ENCODE assay signal across 21 cellular contexts in genomic region chr5:59648038-59648831, GRCh38.
DNase-seq lines count a peak whose midpoint lies in the region; ATAC-seq and TF ChIP-seq lines count a peak whose summit lies in the region.
"Had no signal": no experiment of that assay in that cellular context is flagged by ENCODE, and none has a peak within 500 bp of the region (broad histone marks: within the 10 kb centered on the region; RNA-seq: fewer than 3 reads in every experiment).

No MANE protein-coding gene starts in this region.

- H3K4me3 ChIP-seq in cardiac muscle cell = no peak overlapping the region
- no peak overlapping the region for H3K4me3 ChIP-seq in right atrium auricular region
- no peak overlapping the region for H3K4me3 ChIP-seq in hepatocyte
- H3K4me3 ChIP-seq: GM23338 had no signal

- peak; percentile 59 for ATAC-seq in sciatic nerve
- ATAC-seq in activated CD8-positive, alpha-beta T cell treated with anti-CD3 and anti-CD28 coated beads for 36 hours = no peak
- no peak for ATAC-seq in HG03108 (IDR thresholded peaks at IDR 0.05; ENCODE audit: unreplicated experiment)
- ATAC-seq: GM23338 had no signal

- no peaks in the 10 kb centered on the region for H3K9me2 ChIP-seq in hepatocyte (replicated peaks; ENCODE audit: insufficient read depth)
- H3K9me2 ChIP-seq: SK-N-SH had no signal

- no peaks in the 10 kb centered on the region for H4K20me1 ChIP-seq in hepatocyte (ENCODE audit: insufficient read depth, poor library complexity, severe bottlenecking)

- no peak overlapping the region for H3K4me3 Mint-ChIP-seq in activated CD8-positive, alpha-beta T cell treated with anti-CD3 and anti-CD28 coated beads for 36 hours
- H3K4me3 Mint-ChIP-seq: GM23338 had no signal

- H3K4me2 ChIP-seq in hepatocyte = no peak overlapping the region
- H3K4me2 ChIP-seq: GM23338, SK-N-SH had no signal

- H3K27me3 ChIP-seq in cardiac muscle cell (no peaks in the 10 kb centered on the region), right atrium auricular region (no peaks in the 10 kb centered on the region), hepatocyte (no peaks in the 10 kb centered on the region)

- no peak overlapping the region for H2AFZ ChIP-seq in hepatocyte

- peaks cover 3% of the 10 kb centered on the region for H3K4me1 Mint-ChIP-seq in activated CD8-positive, alpha-beta T cell treated with anti-CD3 and anti-CD28 coated beads for 36 hours (ENCODE audit: low read depth)

- TF ChIP-seq CTCF in cardiac muscle cell (IDR thresholded peaks at IDR 0.05; ENCODE audit: low read depth, low read length) (no peak), right atrium auricular region (IDR thresholded peaks at IDR 0.05) (no peak), hepatocyte (IDR thresholded peaks at IDR 0.05; ENCODE audit: poor library complexity) (no peak)
- no peak for TF ChIP-seq CTCF in activated CD8-positive, alpha-beta T cell treated with anti-CD3 and anti-CD28 coated beads for 36 hours (IDR thresholded peaks at IDR 0.05)

- WGBS in hepatocyte (ENCODE audit: low lambda C conversion rate, missing lambda C conversion rate) = 86% methylated on average over 1 of the region's 1 CpG

- H3K4me1 ChIP-seq in cardiac muscle cell (ENCODE audit: low read depth) = peaks cover 10% of the 10 kb centered on the region
- H3K4me1 ChIP-seq in right atrium auricular region = peaks cover 0 to 12% of the 10 kb centered on the region in 2 donors
- no peaks in the 10 kb centered on the region for H3K4me1 ChIP-seq in hepatocyte (ENCODE audit: insufficient read depth)

- H3K9me3 Mint-ChIP-seq in activated CD8-positive, alpha-beta T cell treated with anti-CD3 and anti-CD28 coated beads for 36 hours = no peaks in the 10 kb centered on the region
- H3K9me3 Mint-ChIP-seq: GM23338 had no signal

- DNase-seq in cardiac muscle cell (ENCODE audit: low read depth in 1 of 2, low spot score in 1 of 2) = peak in 1 of 2 donors; percentile 57
- no peak for DNase-seq in right atrium auricular region (ENCODE audit: low spot score)
- no peak for DNase-seq in hepatocyte (ENCODE audit: low spot score)
- DNase-seq in sciatic nerve (ENCODE audit: low spot score) = no peak
- no peak for DNase-seq in NCI-H128 (lab: John Stamatoyannopoulos, UW; ENCODE audit: unreplicated experiment)
- no peak for DNase-seq in activated CD8-positive, alpha-beta T cell treated with anti-CD3 and anti-CD28 coated beads for 36 hours
- no peak for DNase-seq in activated T-cell treated with anti-CD3 and anti-CD28 coated beads, Interleukin-2, amount 50 U/mL, for 48 hours
- DNase-seq: COR-L47; GDM1; HCEC 1CT; NCI-H1105 treated with DMSO at 0.1 percent for 48 hours; NCI-H187; NCI-H2107; NCI-H510A; NCI-H748 treated with DMSO at 0.1 percent for 48 hours; NK-92 treated with Interleukin-12 subunit alpha and Interleukin-12 subunit beta, amount 100 ng/mL, for 24 hours; SHP77 treated with DMSO at 0.1 percent for 48 hours; SK-N-SH had no signal

- H3K79me2 ChIP-seq in hepatocyte = no peaks in the 10 kb centered on the region

- H3K9me3 ChIP-seq in cardiac muscle cell (ENCODE audit: low read depth) (no peaks in the 10 kb centered on the region), right atrium auricular region (no peaks in the 10 kb centered on the region), hepatocyte (ENCODE audit: low read depth) (no peaks in the 10 kb centered on the region)
- H3K9me3 ChIP-seq: SK-N-SH had no signal

- peak overlapping the region; percentile 68 for H3K27ac ChIP-seq in cardiac muscle cell
- no peak overlapping the region for H3K27ac ChIP-seq in right atrium auricular region
- peak overlapping the region; percentile 51 for H3K27ac ChIP-seq in hepatocyte
- H3K27ac ChIP-seq: 22Rv1 had no signal

- H3K27me3 Mint-ChIP-seq in activated CD8-positive, alpha-beta T cell treated with anti-CD3 and anti-CD28 coated beads for 36 hours = no peaks in the 10 kb centered on the region

- no peak overlapping the region for H3K27ac Mint-ChIP-seq in activated CD8-positive, alpha-beta T cell treated with anti-CD3 and anti-CD28 coated beads for 36 hours
- H3K27ac Mint-ChIP-seq: GM23338 had no signal

- intact Hi-C loops in sciatic nerve (cut with DNase I) = no loop called here
- intact Hi-C loops in activated CD8-positive, alpha-beta T cell treated with anti-CD3 and anti-CD28 coated beads for 36 hours (cut with micrococcal nuclease) = no loop called here

- no peaks in the 10 kb centered on the region for H3K36me3 Mint-ChIP-seq in activated CD8-positive, alpha-beta T cell treated with anti-CD3 and anti-CD28 coated beads for 36 hours (ENCODE audit: low read depth)

- H3K36me3 ChIP-seq in cardiac muscle cell (no peaks in the 10 kb centered on the region), right atrium auricular region (no peaks in the 10 kb centered on the region), hepatocyte (replicated peaks; ENCODE audit: insufficient read depth, low read depth) (no peaks in the 10 kb centered on the region)

- POLR2A ChIA-PET in activated CD8-positive, alpha-beta T cell treated with anti-CD3 and anti-CD28 coated beads for 36 hours (lab: Charles Lee) = no interaction called here

- CTCF ChIA-PET in activated CD8-positive, alpha-beta T cell treated with anti-CD3 and anti-CD28 coated beads for 36 hours (lab: Charles Lee) = no interaction called here

Comparison
In these comparisons a context has a peak if more than half of its experiments do, and no peak if none do; other contexts are left out.
1. H3K27ac ChIP-seq: peak in cardiac muscle cell (single experiment) and hepatocyte (single experiment); none in right atrium auricular region (0 of 2).